ENCODE assay signal across 8 cellular contexts in the genomic region with DNA sequence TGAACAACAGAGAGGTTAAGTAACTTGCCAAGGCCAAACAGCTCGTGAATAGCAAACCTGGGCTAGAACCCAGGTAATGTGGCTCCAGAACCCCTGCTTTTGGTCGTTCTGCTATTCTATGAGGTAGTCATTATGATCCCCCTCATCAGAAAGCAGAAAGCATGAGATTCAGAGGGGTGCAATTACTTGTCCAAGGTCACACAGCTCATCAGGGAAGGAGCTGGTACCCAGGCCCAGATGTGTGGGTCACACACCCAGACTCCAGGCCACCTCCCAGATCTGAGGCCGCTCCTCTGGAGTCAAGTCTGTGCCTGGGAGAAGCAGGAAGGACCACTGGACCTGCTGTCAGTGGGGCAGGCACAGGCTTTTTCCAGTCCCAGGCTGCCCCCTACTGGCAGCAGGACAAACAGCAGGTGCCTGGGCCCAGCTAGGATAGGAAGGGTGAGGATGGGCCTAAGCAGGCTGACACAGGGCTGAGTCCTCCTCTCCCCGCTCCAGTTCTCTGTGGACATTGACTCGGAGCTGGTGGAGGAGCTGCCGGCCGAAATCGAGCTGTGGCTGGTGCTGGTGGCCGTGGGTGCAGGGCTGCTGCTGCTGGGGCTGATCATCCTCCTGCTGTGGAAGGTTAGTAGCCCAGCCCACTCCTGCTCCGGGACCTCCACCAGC. TPM values are rescaled to one million over a fixed set of nuclear protein-coding genes. Genes with fewer than 3 reads are reported as not detected.
DNase-seq lines count a peak whose midpoint lies in the region; ATAC-seq, FAIRE-seq and TF ChIP-seq lines count a peak whose summit lies in the region.

No MANE protein-coding gene starts in this region.

- H3K9me3 ChIP-seq in lung (ENCODE audit: control insufficient read depth in 2 of 2, insufficient read depth in 1 of 2, low read length in 1 of 2), result no peaks in the 10 kb centered on the region

- FAIRE-seq in D721Med (lab: Jason Lieb, UNC), result no peak

- DNase-seq in D721Med (ENCODE audit: insufficient read length, low spot score), result peak; percentile 91
- DNase-seq in HFF-Myc (ENCODE audit: extremely low read depth, low read depth), result no peak
- peak; percentile 45 for DNase-seq in NCI-H510A (lab: John Stamatoyannopoulos, UW)
- DNase-seq in activated CD4-positive, alpha-beta T cell treated with anti-CD3 and anti-CD28 coated beads for 4 hours, result peak; percentile 65 to 80
- DNase-seq in choroid plexus epithelial cell (ENCODE audit: low read depth), result peak; percentile 83
- DNase-seq in lung (ENCODE audit: low spot score), result peak; percentile 66
- peak; percentile 52 to 56 for DNase-seq in stimulated activated CD8-positive, alpha-beta memory T cell treated with anti-CD3 and anti-CD28 coated beads, Interleukin-15, amount 100 ng/mL, for 48 hours (ENCODE audit: low read depth in 2 of 2)

- WGBS in lung, 2 donors, result 55 to 62% methylated on average over 10 of the region's 10 CpGs

- TF ChIP-seq CTCF in D721Med (IDR thresholded peaks at IDR 0.05; ENCODE audit: insufficient read depth, missing control alignments), result peak; percentile 100
- TF ChIP-seq CTCF in HFF-Myc (IDR thresholded peaks at IDR 0.05; ENCODE audit: low read depth, low read length, missing control alignments), result peak; percentile 98
- peak; percentile 95 for TF ChIP-seq CTCF in choroid plexus epithelial cell (conservative IDR thresholded peaks at IDR 0.05; ENCODE audit: low read depth, low read length)
- TF ChIP-seq CTCF in lung (IDR thresholded peaks at IDR 0.05; ENCODE audit: control extremely low read depth, extremely low read depth), result peak; percentile 89

- H3K36me3 ChIP-seq in lung (ENCODE audit: control insufficient read depth in 2 of 2, insufficient read depth in 2 of 2, low read length in 2 of 2), result peaks cover 0 to 32% of the 10 kb centered on the region in 2 donors

- no peaks in the 10 kb centered on the region for H3K4me1 ChIP-seq in lung (ENCODE audit: control insufficient read depth in 2 of 2, insufficient read depth in 2 of 2, low read length in 2 of 2)

- ATAC-seq in lung (ENCODE audit: insufficient read depth, low FRiP score) (peak; percentile 82), HG03135 (IDR thresholded peaks at IDR 0.05; ENCODE audit: unreplicated experiment) (no peak)

- H3K4me3 ChIP-seq in HFF-Myc (replicated peaks; ENCODE audit: low read depth, low read length) (no peak overlapping the region), choroid plexus epithelial cell (ENCODE audit: low read depth, low read length) (no peak overlapping the region), lung (no peak overlapping the region)

- H3K27me3 ChIP-seq in lung (ENCODE audit: control insufficient read depth, insufficient read depth), result no peaks in the 10 kb centered on the region

- no peak overlapping the region for H3K27ac ChIP-seq in lung (ENCODE audit: low read depth in 1 of 2, low read length in 1 of 2)

RNA-seq across cellular contexts. Expression of a gene that starts 7.8 kb away (rescaled TPM):
- total RNA-seq in lung, result 10 to 100 TPM; 23.2 to 27.8 TPM
- polyA plus RNA-seq in lung, result 10 to 100 TPM in 1 of 2 donors, 1 to 10 TPM in 1; 10.0 to 15.7 TPM

RNA-seq across cellular contexts. Expression of a gene that starts 31.5 kb away (rescaled TPM):
- 100 to 1,000 TPM; 142 to 204 TPM for total RNA-seq in lung
- polyA plus RNA-seq in lung, result 100 to 1,000 TPM in 1 of 2 donors, 10 to 100 TPM in 1; 83.9 to 123 TPM

RNA-seq across cellular contexts. Expression of a gene that starts 42.6 kb away (rescaled TPM):
- total RNA-seq in lung, result 1 to 10 TPM; 3.3 to 4.4 TPM
- 1 to 10 TPM; 3.9 to 6.2 TPM for polyA plus RNA-seq in lung
